Comparison of ENCODE assay signal across 9 cellular contexts in the genomic region with DNA sequence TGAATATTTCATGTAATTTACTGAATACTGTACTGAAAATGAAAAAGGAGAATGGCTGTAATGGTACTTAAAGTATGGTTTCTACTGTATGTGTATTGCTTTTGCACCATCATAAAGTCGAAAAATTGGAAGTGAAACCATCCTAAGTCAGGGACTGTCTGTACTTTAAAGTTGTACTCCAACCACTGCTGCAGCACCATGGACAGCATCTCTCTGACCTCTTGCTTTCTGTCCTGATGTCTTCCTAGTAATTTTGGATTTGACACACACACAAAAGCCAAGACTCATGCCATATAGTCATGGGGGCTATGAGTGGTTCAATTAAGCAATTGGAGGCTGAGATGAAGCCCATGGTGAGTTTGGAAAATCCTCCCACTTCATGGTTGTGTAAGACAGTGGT.
DNase-seq lines count a peak whose midpoint lies in the region; ATAC-seq, FAIRE-seq and TF ChIP-seq lines count a peak whose summit lies in the region.
"Had no signal": no experiment of that assay in that cellular context is flagged by ENCODE, and none has a peak within 500 bp of the region (broad histone marks: within the 10 kb centered on the region; RNA-seq: fewer than 3 reads in every experiment).

No MANE protein-coding gene starts in this region.

- no peak overlapping the region for H2BK20ac ChIP-seq in H1 (ENCODE audit: low read length)

- no peak overlapping the region for H4K5ac ChIP-seq in H1 (ENCODE audit: insufficient read length, low read depth, low read length)

- 0 out of 4 replicates have a peak, but pooled peaks cover 0 to 3% of the 10 kb centered on the region in 2 experiments for H3K9me3 ChIP-seq in H1 (ENCODE audit: insufficient read depth in 2 of 2, low read depth in 1 of 2, low read length in 1 of 2)

- CTCF ChIA-PET in H1 (lab: Charles Lee; ENCODE audit: partially characterized antibody): interaction anchor here (1.2 kb wide), 1 partner anchor 10 kb away, joined by 3 read pairs; no protein-coding TSS in a partner anchor

- H3K9ac ChIP-seq in H1 (replicated peaks in 1 of 4; ENCODE audit: extremely low read depth in 1 of 4, low read depth in 3 of 4, low read length in 3 of 4): no peak overlapping the region

- 62% methylated on average over 1 of the region's 1 CpG; no CpG with 5 or more reads in 1 of the 2 experiments for WGBS in H1 (ENCODE audit: extremely low coverage in 1 of 2, insufficient coverage in 1 of 2, insufficient read length in 1 of 2, insufficient replicate concordance in 2 of 2, low coverage in 1 of 2, low lambda C conversion rate in 2 of 2, missing lambda C conversion rate in 1 of 2), 2 experiments

- H3K27ac Mint-ChIP-seq in activated CD4-positive, alpha-beta T cell treated with anti-CD3 and anti-CD28 coated beads, Interleukin-2, amount 10 ng/mL, durations not matched to agents 24 days and 14 days: no peak overlapping the region
- H3K27ac Mint-ChIP-seq: memory B cell had no signal

- POLR2A ChIA-PET in H1 (lab: Charles Lee; ENCODE audit: partially characterized antibody): no interaction called here

- intact Hi-C loops in activated CD4-positive, alpha-beta T cell treated with anti-CD3 and anti-CD28 coated beads, Interleukin-2, amount 10 ng/mL, durations not matched to agents 24 days and 14 days (cut with micrococcal nuclease): no loop called here

- no peak overlapping the region for H2BK15ac ChIP-seq in H1 (ENCODE audit: low read length)

- FAIRE-seq in H1 (lab: Jason Lieb, UNC): peak; percentile 32

- no peak overlapping the region for H2BK12ac ChIP-seq in H1 (ENCODE audit: low read depth, low read length)

- no peak overlapping the region for H3K18ac ChIP-seq in H1 (ENCODE audit: extremely low read depth, low read length)

- H3K36me3 Mint-ChIP-seq in activated CD4-positive, alpha-beta T cell treated with anti-CD3 and anti-CD28 coated beads, Interleukin-2, amount 10 ng/mL, durations not matched to agents 24 days and 14 days (ENCODE audit: low read depth): no peaks in the 10 kb centered on the region
- H3K36me3 Mint-ChIP-seq: memory B cell had no signal

- H2BK5ac ChIP-seq in H1 (ENCODE audit: low read depth, low read length): no peak overlapping the region

- no peak overlapping the region for H3K4me2 ChIP-seq in H1 (ENCODE audit: insufficient read depth in 1 of 2, low read depth in 2 of 2, low read length in 2 of 2)

- ATAC-seq in GM21825 (IDR thresholded peaks at IDR 0.05; ENCODE audit: unreplicated experiment): no peak

- no peak overlapping the region for H3K4me3 Mint-ChIP-seq in activated CD4-positive, alpha-beta T cell treated with anti-CD3 and anti-CD28 coated beads, Interleukin-2, amount 10 ng/mL, durations not matched to agents 24 days and 14 days
- H3K4me3 Mint-ChIP-seq: memory B cell had no signal

- H3K23me2 ChIP-seq in H1 (ENCODE audit: low read depth, low read length): no peaks in the 10 kb centered on the region; the same call in 1 of the 2 replicates

- H3K9me3 Mint-ChIP-seq in activated CD4-positive, alpha-beta T cell treated with anti-CD3 and anti-CD28 coated beads, Interleukin-2, amount 10 ng/mL, durations not matched to agents 24 days and 14 days: no peaks in the 10 kb centered on the region
- H3K9me3 Mint-ChIP-seq: memory B cell had no signal

- no peak for TF ChIP-seq RAD21 in H1 (IDR thresholded peaks at IDR 0.05 in 1 of 2, conservative IDR thresholded peaks at IDR 0.05 in 1 of 2; ENCODE audit: low read depth in 2 of 2, low read length in 2 of 2)

- no peak overlapping the region for H4K8ac ChIP-seq in H1 (ENCODE audit: extremely low read depth, insufficient read depth, low read length)

- peak; percentile 63 for DNase-seq in activated CD4-positive, alpha-beta T cell treated with anti-CD3 and anti-CD28 coated beads, Interleukin-2, amount 10 ng/mL, durations not matched to agents 24 days and 14 days
- DNase-seq in activated CD4-positive, alpha-beta T cell treated with anti-CD3 and anti-CD28 coated beads, Interleukin-2, amount 50 U/mL, for 4 hours: no peak
- DNase-seq in NB4 (ENCODE audit: low read depth) (peak; percentile 51), H1 (ENCODE audit: low read depth in 1 of 2, low spot score in 2 of 2) (no peak), renal cortical epithelial cell (ENCODE audit: low read depth) (peak; percentile 46), inferior parietal cortex (ENCODE audit: extremely low spot score) (no peak)
- no peak for DNase-seq in effector CD8-positive, alpha-beta T cell (lab: John Stamatoyannopoulos, UW)

- no peak overlapping the region for H3K27ac ChIP-seq in H1 (ENCODE audit: low read depth, low read length)

- H2AK5ac ChIP-seq in H1 (ENCODE audit: low read depth, low read length): no peak overlapping the region

- no peaks in the 10 kb centered on the region for H3K4me1 Mint-ChIP-seq in activated CD4-positive, alpha-beta T cell treated with anti-CD3 and anti-CD28 coated beads, Interleukin-2, amount 10 ng/mL, durations not matched to agents 24 days and 14 days
- H3K4me1 Mint-ChIP-seq: memory B cell had no signal

- no peak overlapping the region for H2AFZ ChIP-seq in H1 (ENCODE audit: low read length)

- no peaks in the 10 kb centered on the region for H3K79me2 ChIP-seq in H1 (ENCODE audit: control insufficient read depth in 1 of 2, insufficient read depth in 2 of 2, low read length in 2 of 2)

- H3K79me1 ChIP-seq in H1 (ENCODE audit: low read depth, low read length): no peaks in the 10 kb centered on the region

- no peaks in the 10 kb centered on the region for H4K20me1 ChIP-seq in H1 (replicated peaks in 1 of 2; ENCODE audit: control insufficient read depth in 1 of 2, insufficient read depth in 2 of 2, low read length in 2 of 2)

- no peak overlapping the region for H3K14ac ChIP-seq in H1 (ENCODE audit: insufficient read length)

- H2BK120ac ChIP-seq in H1 (replicated peaks; ENCODE audit: low read depth, low read length): no peak overlapping the region

- no peak overlapping the region for H4K91ac ChIP-seq in H1 (replicated peaks; ENCODE audit: insufficient read length, low read length)

- no peak for TF ChIP-seq EP300 in H1 (IDR thresholded peaks at IDR 0.05; ENCODE audit: borderline replicate concordance in 1 of 2, low read depth in 2 of 2, low read length in 2 of 2)

- H3K23ac ChIP-seq in H1 (ENCODE audit: insufficient read length): no peak overlapping the region

- H3K4me3 ChIP-seq in NB4 (ENCODE audit: low read depth, low read length) (no peak overlapping the region), H1 (ENCODE audit: extremely low read depth in 1 of 4, insufficient read depth in 2 of 4, low read depth in 3 of 4, low read length in 4 of 4) (no peak overlapping the region)

- H3K4ac ChIP-seq in H1 (replicated peaks; ENCODE audit: insufficient read length, low read depth, low read length): no peak overlapping the region

- H3K27me3 Mint-ChIP-seq in activated CD4-positive, alpha-beta T cell treated with anti-CD3 and anti-CD28 coated beads, Interleukin-2, amount 10 ng/mL, durations not matched to agents 24 days and 14 days: no peaks in the 10 kb centered on the region

- H3K4me1 ChIP-seq in H1 (replicated peaks in 1 of 4; ENCODE audit: control insufficient read depth in 3 of 4, insufficient read depth in 4 of 4, low read length in 3 of 4): no peaks in the 10 kb centered on the region

- no peak for TF ChIP-seq POLR2A in NB4 (IDR thresholded peaks at IDR 0.05; ENCODE audit: extremely low read depth, insufficient read length)
- no peak for TF ChIP-seq POLR2A in H1 (IDR thresholded peaks at IDR 0.05; ENCODE audit: control extremely low read depth in 1 of 2, low read depth in 2 of 2, low read length in 2 of 2)

- TF ChIP-seq CTCF in NB4 (IDR thresholded peaks at IDR 0.05; ENCODE audit: low read depth, low read length) (no peak), H1 (IDR thresholded peaks at IDR 0.05; ENCODE audit: control extremely low read depth in 1 of 3, insufficient read depth in 1 of 3, low read depth in 1 of 3, low read length in 3 of 3) (no peak)

- no peaks in the 10 kb centered on the region; a peak in 1 of 7 replicates for H3K27me3 ChIP-seq in H1 (replicated peaks in 1 of 4; ENCODE audit: control insufficient read depth in 3 of 4, extremely low read depth in 1 of 4, insufficient read depth in 3 of 4, low read length in 3 of 4)

- H3K56ac ChIP-seq in H1 (replicated peaks; ENCODE audit: insufficient read length, low read depth, low read length): no peak overlapping the region

- H3K36me3 ChIP-seq in H1 (ENCODE audit: control insufficient read depth in 2 of 4, insufficient read depth in 4 of 4, low read length in 3 of 4): no peaks in the 10 kb centered on the region

TF ChIP-seq in H1, 55 proteins besides CTCF, POLR2A, EP300 and RAD21:
- TF ChIP-seq YY1 (IDR thresholded peaks at IDR 0.05; ENCODE audit: low read depth, low read length) (no peak), BRCA1 (IDR thresholded peaks at IDR 0.05; ENCODE audit: low read depth, low read length) (no peak), JUN (IDR thresholded peaks at IDR 0.05; ENCODE audit: low read depth, low read length) (no peak), FOSL1 (IDR thresholded peaks at IDR 0.05; ENCODE audit: insufficient read depth, low read depth, low read length) (no peak)

Comparison
In these comparisons a context has a peak if more than half of its experiments do, and no peak if none do; other contexts are left out.
1. DNase-seq: peak in activated CD4-positive, alpha-beta T cell treated with anti-CD3 and anti-CD28 coated beads, Interleukin-2, amount 10 ng/mL, durations not matched to agents 24 days and 14 days (single experiment), NB4 (single experiment) and renal cortical epithelial cell (single experiment); none in activated CD4-positive, alpha-beta T cell treated with anti-CD3 and anti-CD28 coated beads, Interleukin-2, amount 50 U/mL, for 4 hours (0 of 2), H1 (0 of 2), inferior parietal cortex (single experiment) and effector CD8-positive, alpha-beta T cell (single experiment).